ENCODE assay signal across 35 cellular contexts in the genomic region with DNA sequence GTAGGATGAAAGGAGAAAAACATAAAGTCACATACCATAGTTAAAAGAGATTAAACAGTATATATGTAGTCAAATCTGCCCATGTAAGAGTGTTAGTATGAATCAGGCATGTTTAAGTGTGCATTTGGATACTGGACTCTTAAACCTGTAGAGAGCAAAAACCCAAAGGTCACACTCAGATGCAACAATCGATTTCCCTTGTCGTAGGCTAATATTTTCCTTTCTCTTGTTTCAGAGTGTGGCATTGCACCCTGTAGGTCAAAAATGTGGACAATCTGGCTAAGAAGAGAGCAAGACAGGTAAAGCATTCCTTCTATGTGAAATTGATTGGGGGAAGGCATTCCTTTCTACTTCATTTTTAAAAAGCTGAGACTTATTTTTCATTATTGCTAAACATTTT. TPM values are rescaled to one million over a fixed set of nuclear protein-coding genes. Genes with fewer than 3 reads are reported as not detected.
"Had no signal": no experiment of that assay in that cellular context is flagged by ENCODE, and none has a peak within 500 bp of the region (broad histone marks: within the 10 kb centered on the region; RNA-seq: fewer than 3 reads in every experiment).

No MANE protein-coding gene starts in this region.

- H3K27ac Mint-ChIP-seq: activated CD4-positive, alpha-beta memory T cell treated with anti-CD3 and anti-CD28 coated beads, Interleukin-2, amount 10 ng/mL, durations not matched to agents 7 days and 5 days; activated CD4-positive, alpha-beta T cell treated with anti-CD3 and anti-CD28 coated beads, Interleukin-2, amount 10 ng/mL, durations not matched to agents 7 days and 5 days; activated naive CD4-positive, alpha-beta T cell treated with anti-CD3 and anti-CD28 coated beads, Interleukin-2, amount 10 ng/mL, durations not matched to agents 7 days and 5 days; activated naive CD4-positive, alpha-beta T cell treated with anti-CD3 and anti-CD28 coated beads, Interleukin-2, amount 50 U/mL, for 72 hours; activated naive CD8-positive, alpha-beta T cell treated with anti-CD3 and anti-CD28 coated beads, Interleukin-2, amount 10 ng/mL, durations not matched to agents 7 days and 5 days; activated T-cell treated with anti-CD3 and anti-CD28 coated beads, Interleukin-2, amount 50 U/mL, for 24 hours; activated T-cell treated with anti-CD3 and anti-CD28 coated beads, Interleukin-2, amount 50 U/mL, for 72 hours; brain; T-helper 17 cell; T-helper 2 cell treated with Interferon-gamma antibody and Interleukin-4, amounts not matched to agents 5 μg/mL and 100 μg/mL, for 36 hours had no signal

- H3K9me3 Mint-ChIP-seq: activated naive CD4-positive, alpha-beta T cell treated with anti-CD3 and anti-CD28 coated beads, Interleukin-2, amount 10 ng/mL, durations not matched to agents 7 days and 5 days had no signal

- H3K27me3 ChIP-seq: ascending aorta, breast epithelium, cardiac muscle cell, colonic mucosa, esophagus squamous epithelium, gastroesophageal sphincter, heart right ventricle had no signal

- H3K36me3 ChIP-seq: ascending aorta, breast epithelium, cardiac muscle cell, colonic mucosa, esophagus squamous epithelium, gastroesophageal sphincter, heart right ventricle had no signal

- DNase-seq: activated CD4-positive, alpha-beta memory T cell treated with anti-CD3 and anti-CD28 coated beads, Interleukin-2, amount 10 ng/mL, durations not matched to agents 7 days and 5 days; activated CD4-positive, alpha-beta T cell treated with anti-CD3 and anti-CD28 coated beads for 1 hour; activated CD4-positive, alpha-beta T cell treated with anti-CD3 and anti-CD28 coated beads for 4 hours; activated CD4-positive, alpha-beta T cell treated with anti-CD3 and anti-CD28 coated beads, Interleukin-2, amount 10 ng/mL, durations not matched to agents 7 days and 5 days; activated CD4-positive, alpha-beta T cell treated with anti-CD3 and anti-CD28 coated beads, Interleukin-2, amount 50 U/mL, for 4 hours; activated CD8-positive, alpha-beta memory T cell treated with anti-CD3 and anti-CD28 coated beads, Interleukin-2, amount 50 U/mL, for 48 hours; activated gamma-delta T cell; activated naive CD4-positive, alpha-beta T cell; activated naive CD4-positive, alpha-beta T cell treated with anti-CD3 and anti-CD28 coated beads, Interleukin-2, amount 10 ng/mL, durations not matched to agents 7 days and 5 days; activated naive CD8-positive, alpha-beta T cell treated with anti-CD3 and anti-CD28 coated beads, Interleukin-2, amount 10 ng/mL, durations not matched to agents 7 days and 5 days; activated T-cell treated with anti-CD3 and anti-CD28 coated beads for 4 hours; activated T-cell treated with anti-CD3 and anti-CD28 coated beads, Interleukin-2, amount 50 U/mL, for 24 hours; activated T-cell treated with anti-CD3 and anti-CD28 coated beads, Interleukin-2, amount 50 U/mL, for 72 hours; central memory CD4-positive, alpha-beta T cell; cerebellar nuclear complex; colonic mucosa; effector CD8-positive, alpha-beta T cell; esophagus squamous epithelium; foreskin melanocyte; heart right ventricle; T-helper 17 cell; T1000 had no signal

- H3K9me3 ChIP-seq: ascending aorta, breast epithelium, colonic mucosa, esophagus squamous epithelium, gastroesophageal sphincter had no signal

- ATAC-seq: activated naive CD4-positive, alpha-beta T cell treated with anti-CD3 and anti-CD28 coated beads, Interleukin-2, amount 50 U/mL, for 72 hours; activated T-cell treated with anti-CD3 and anti-CD28 coated beads, Interleukin-2, amount 50 U/mL, for 72 hours; gastroesophageal sphincter; heart right ventricle; T-helper 17 cell had no signal

- H3K27ac ChIP-seq: ascending aorta, breast epithelium, cardiac muscle cell, colonic mucosa, epithelial cell of prostate, esophagus squamous epithelium, gastroesophageal sphincter, heart right ventricle had no signal

- H3K4me3 ChIP-seq: ascending aorta, breast epithelium, cardiac muscle cell, colonic mucosa, esophagus squamous epithelium, gastroesophageal sphincter, heart right ventricle had no signal

- H3K27me3 Mint-ChIP-seq: activated CD4-positive, alpha-beta memory T cell treated with anti-CD3 and anti-CD28 coated beads, Interleukin-2, amount 10 ng/mL, durations not matched to agents 7 days and 5 days; activated CD4-positive, alpha-beta T cell treated with anti-CD3 and anti-CD28 coated beads, Interleukin-2, amount 10 ng/mL, durations not matched to agents 7 days and 5 days; activated naive CD4-positive, alpha-beta T cell treated with anti-CD3 and anti-CD28 coated beads, Interleukin-2, amount 10 ng/mL, durations not matched to agents 7 days and 5 days; activated naive CD8-positive, alpha-beta T cell treated with anti-CD3 and anti-CD28 coated beads, Interleukin-2, amount 10 ng/mL, durations not matched to agents 7 days and 5 days; activated T-cell treated with anti-CD3 and anti-CD28 coated beads, Interleukin-2, amount 50 U/mL, for 24 hours; brain; T-helper 17 cell had no signal

- H3K4me1 Mint-ChIP-seq: activated CD4-positive, alpha-beta memory T cell treated with anti-CD3 and anti-CD28 coated beads, Interleukin-2, amount 10 ng/mL, durations not matched to agents 7 days and 5 days; activated CD4-positive, alpha-beta T cell treated with anti-CD3 and anti-CD28 coated beads, Interleukin-2, amount 10 ng/mL, durations not matched to agents 7 days and 5 days; activated naive CD4-positive, alpha-beta T cell treated with anti-CD3 and anti-CD28 coated beads, Interleukin-2, amount 10 ng/mL, durations not matched to agents 7 days and 5 days; activated naive CD8-positive, alpha-beta T cell treated with anti-CD3 and anti-CD28 coated beads, Interleukin-2, amount 10 ng/mL, durations not matched to agents 7 days and 5 days; T-helper 17 cell had no signal

- H3K4me3 Mint-ChIP-seq: activated CD4-positive, alpha-beta memory T cell treated with anti-CD3 and anti-CD28 coated beads, Interleukin-2, amount 10 ng/mL, durations not matched to agents 7 days and 5 days; activated CD4-positive, alpha-beta T cell treated with anti-CD3 and anti-CD28 coated beads, Interleukin-2, amount 10 ng/mL, durations not matched to agents 7 days and 5 days; activated naive CD4-positive, alpha-beta T cell treated with anti-CD3 and anti-CD28 coated beads, Interleukin-2, amount 10 ng/mL, durations not matched to agents 7 days and 5 days; activated naive CD8-positive, alpha-beta T cell treated with anti-CD3 and anti-CD28 coated beads, Interleukin-2, amount 10 ng/mL, durations not matched to agents 7 days and 5 days; activated T-cell treated with anti-CD3 and anti-CD28 coated beads, Interleukin-2, amount 50 U/mL, for 24 hours; activated T-cell treated with anti-CD3 and anti-CD28 coated beads, Interleukin-2, amount 50 U/mL, for 72 hours; brain; T-helper 17 cell; T-helper 2 cell treated with Interferon-gamma antibody and Interleukin-4, amounts not matched to agents 5 μg/mL and 100 μg/mL, for 36 hours had no signal

- H3K4me1 ChIP-seq: ascending aorta, breast epithelium, colonic mucosa, esophagus squamous epithelium, gastroesophageal sphincter, heart right ventricle had no signal

- H3K36me3 Mint-ChIP-seq: activated naive CD4-positive, alpha-beta T cell treated with anti-CD3 and anti-CD28 coated beads, Interleukin-2, amount 10 ng/mL, durations not matched to agents 7 days and 5 days; activated naive CD4-positive, alpha-beta T cell treated with anti-CD3 and anti-CD28 coated beads, Interleukin-2, amount 50 U/mL, for 72 hours; activated naive CD8-positive, alpha-beta T cell treated with anti-CD3 and anti-CD28 coated beads, Interleukin-2, amount 10 ng/mL, durations not matched to agents 7 days and 5 days had no signal

RNA-seq across cellular contexts. Expression of gene JAKMIP2, which starts 8.9 kb away (rescaled TPM):
- total RNA-seq: ascending aorta, dermis microvascular lymphatic vessel endothelial cell, endothelial cell of umbilical vein had no signal
- polyA plus RNA-seq: endothelial cell of umbilical vein had no signal

RNA-seq across cellular contexts. Expression of gene SPINK1, which starts 57.9 kb away (rescaled TPM):
- total RNA-seq: activated CD4-positive, alpha-beta memory T cell treated with anti-CD3 and anti-CD28 coated beads, Interleukin-2, amount 10 ng/mL, durations not matched to agents 7 days and 5 days; activated CD4-positive, alpha-beta T cell treated with anti-CD3 and anti-CD28 coated beads, Interleukin-2, amount 10 ng/mL, durations not matched to agents 7 days and 5 days; activated naive CD4-positive, alpha-beta T cell treated with anti-CD3 and anti-CD28 coated beads, Interleukin-2, amount 50 U/mL, for 72 hours; activated naive CD8-positive, alpha-beta T cell treated with anti-CD3 and anti-CD28 coated beads, Interleukin-2, amount 10 ng/mL, durations not matched to agents 7 days and 5 days; activated T-cell treated with anti-CD3 and anti-CD28 coated beads, Interleukin-2, amount 50 U/mL, for 72 hours; ascending aorta; cardiac muscle cell; dermis microvascular lymphatic vessel endothelial cell; endothelial cell of umbilical vein; esophagus squamous epithelium; fibroblast of lung; fibroblast of villous mesenchyme; gastroesophageal sphincter; glomerular endothelial cell; T-helper 17 cell had no signal
- polyA plus RNA-seq: endothelial cell of umbilical vein, fibroblast of lung had no signal
